Comparison of ENCODE assay signal across 2 cellular contexts in the genomic region with DNA sequence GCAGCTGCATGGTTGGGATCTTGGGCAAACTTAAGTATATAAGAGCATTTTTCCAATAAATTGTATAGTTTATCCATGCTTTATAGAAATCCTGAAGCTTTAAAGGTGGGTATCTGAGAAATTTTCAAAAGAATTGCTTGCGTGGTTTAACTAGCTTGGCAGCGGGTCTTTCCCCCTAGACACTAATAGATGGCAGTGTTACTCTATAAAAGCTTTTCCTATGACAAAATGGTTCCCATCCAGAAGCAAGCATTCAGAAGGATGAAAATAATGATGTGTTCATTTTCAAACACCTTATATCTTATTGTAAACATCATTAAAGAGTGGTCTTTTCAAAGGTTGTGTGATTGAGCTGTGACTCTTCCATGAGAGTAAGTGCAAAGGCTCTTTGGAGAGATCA.
A peak's percentile ranks its signal among the peaks of the same experiment; 100 is the strongest.
TF ChIP-seq lines count a peak whose summit lies in the region.

No MANE protein-coding gene starts in this region.

TF ChIP-seq in HepG2, 621 proteins besides CTCF, POLR2A, EP300 and RAD21:
- no peak for TF ChIP-seq ARID5B (CRISPR knock-in tag; IDR thresholded peaks at IDR 0.05)
- TF ChIP-seq STAG1 (CRISPR knock-in tag; IDR thresholded peaks at IDR 0.05) = peak; percentile 53
- TF ChIP-seq CEBPG (CRISPR knock-in tag; IDR thresholded peaks at IDR 0.05) = no peak
- TF ChIP-seq, protein P1, sequence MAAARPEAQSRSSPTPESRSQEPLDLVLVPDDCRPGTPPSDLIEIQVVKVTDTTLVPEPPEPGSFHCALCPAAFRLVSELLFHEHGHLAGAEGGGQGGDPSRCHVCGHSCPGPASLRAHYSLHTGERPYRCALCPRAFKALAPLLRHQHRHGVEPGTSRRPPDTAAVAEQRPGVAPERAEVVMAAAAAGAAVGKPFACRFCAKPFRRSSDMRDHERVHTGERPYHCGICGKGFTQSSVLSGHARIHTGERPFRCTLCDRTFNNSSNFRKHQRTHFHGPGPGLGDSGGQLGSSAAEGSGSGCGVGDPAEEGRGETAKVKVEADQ (CRISPR knock-in tag; IDR thresholded peaks at IDR 0.05; ENCODE audit: borderline replicate concordance) = no peak

TF ChIP-seq in Ishikawa, 13 proteins besides CTCF, POLR2A, EP300 and RAD21:
- no peak for TF ChIP-seq FOXM1 (IDR thresholded peaks at IDR 0.05; ENCODE audit: borderline replicate concordance, low read depth)
- TF ChIP-seq ZBTB7A (IDR thresholded peaks at IDR 0.05; ENCODE audit: low read depth) = no peak
- TF ChIP-seq TEAD4 (IDR thresholded peaks at IDR 0.05) = no peak
- TF ChIP-seq, protein P2, sequence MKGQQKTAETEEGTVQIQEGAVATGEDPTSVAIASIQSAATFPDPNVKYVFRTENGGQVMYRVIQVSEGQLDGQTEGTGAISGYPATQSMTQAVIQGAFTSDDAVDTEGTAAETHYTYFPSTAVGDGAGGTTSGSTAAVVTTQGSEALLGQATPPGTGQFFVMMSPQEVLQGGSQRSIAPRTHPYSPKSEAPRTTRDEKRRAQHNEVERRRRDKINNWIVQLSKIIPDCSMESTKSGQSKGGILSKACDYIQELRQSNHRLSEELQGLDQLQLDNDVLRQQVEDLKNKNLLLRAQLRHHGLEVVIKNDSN (IDR thresholded peaks at IDR 0.05) = no peak
